8 cellular contexts compared by ENCODE assay signal in genomic region chr10:63629363-63630084, GRCh38.
A peak's percentile ranks its signal among the peaks of the same experiment; 100 is the strongest.
DNase-seq lines count a peak whose midpoint lies in the region; ATAC-seq and TF ChIP-seq lines count a peak whose summit lies in the region.

No MANE protein-coding gene starts in this region.

- no peaks in the 10 kb centered on the region for H3K27me3 ChIP-seq in CD4-positive, alpha-beta T cell (ENCODE audit: control insufficient read depth, insufficient read depth, low read length)

- no peaks in the 10 kb centered on the region for H3K9me3 ChIP-seq in CD4-positive, alpha-beta T cell (ENCODE audit: control insufficient read depth, low read length)

- peaks cover 23% of the 10 kb centered on the region for H3K4me1 Mint-ChIP-seq in CD4-positive, alpha-beta T cell (ENCODE audit: low read depth)
- peaks cover 12 to 16% of the 10 kb centered on the region in 2 donors for H3K4me1 Mint-ChIP-seq in effector memory CD8-positive, alpha-beta T cell (ENCODE audit: low read depth in 2 of 2)
- peaks cover 18% of the 10 kb centered on the region for H3K4me1 Mint-ChIP-seq in memory B cell

- no peaks in the 10 kb centered on the region for H3K36me3 Mint-ChIP-seq in CD4-positive, alpha-beta T cell (ENCODE audit: low read depth)
- no peaks in the 10 kb centered on the region for H3K36me3 Mint-ChIP-seq in effector memory CD8-positive, alpha-beta T cell (ENCODE audit: insufficient read depth)
- no peaks in the 10 kb centered on the region for H3K36me3 Mint-ChIP-seq in memory B cell

- no peaks in the 10 kb centered on the region for H3K9me3 Mint-ChIP-seq in CD4-positive, alpha-beta T cell
- H3K9me3 Mint-ChIP-seq in effector memory CD8-positive, alpha-beta T cell = no peaks in the 10 kb centered on the region
- H3K9me3 Mint-ChIP-seq in memory B cell = no peaks in the 10 kb centered on the region

- H3K27me3 Mint-ChIP-seq in CD4-positive, alpha-beta T cell = no peaks in the 10 kb centered on the region
- no peaks in the 10 kb centered on the region for H3K27me3 Mint-ChIP-seq in effector memory CD8-positive, alpha-beta T cell
- H3K27me3 Mint-ChIP-seq in memory B cell = no peaks in the 10 kb centered on the region

- peak; percentile 61 to 79 (median 74) for DNase-seq in CD4-positive, alpha-beta T cell
- DNase-seq in NCI-H748 treated with DMSO at 0.1 percent for 48 hours (lab: John Stamatoyannopoulos, UW) (peak; percentile 61), memory B cell (ENCODE audit: low spot score in 2 of 2) (peak; percentile 75 to 78)
- peak; percentile 43 to 59 for DNase-seq in activated CD8-positive, alpha-beta memory T cell treated with anti-CD3 and anti-CD28 coated beads for 4 hours (ENCODE audit: low read depth in 2 of 2)
- DNase-seq in effector memory CD8-positive, alpha-beta T cell = peak; percentile 68 to 72 (median 71)
- peak; percentile 60 for DNase-seq in stimulated activated CD8-positive, alpha-beta memory T cell treated with anti-CD3 and anti-CD28 coated beads, Interleukin-12 subunit alpha, Interleukin-12 subunit beta, amount 100 ng/mL, for 1 hour (ENCODE audit: low read depth)

- POLR2A ChIA-PET in CD4-positive, alpha-beta T cell (lab: Charles Lee) = interaction anchor here (0.6 to 4.3 kb wide), 21 partner anchors 8 to 496 kb away, joined by 3 to 52 read pairs (median 4); partner anchors contain the start of genes JMJD1C, NRBF2 and REEP3

- peak overlapping the region; percentile 77 for H3K27ac Mint-ChIP-seq in CD4-positive, alpha-beta T cell
- peak overlapping the region; percentile 77 to 84 for H3K27ac Mint-ChIP-seq in effector memory CD8-positive, alpha-beta T cell
- H3K27ac Mint-ChIP-seq in memory B cell = peak overlapping the region; percentile 93

- intact Hi-C loops in CD4-positive, alpha-beta T cell (cut with DNase I, micrococcal nuclease) = loop anchor here (1.0 to 10.0 kb wide), 11 partner anchors 88 to 815 kb away; partner anchors contain the start of genes REEP3 (in 2 of the 2), EGR2 (in 1 of the 2) and JMJD1C (in 1 of the 2)

- CTCF ChIA-PET in CD4-positive, alpha-beta T cell (lab: Charles Lee) = interaction anchor here (0.6 to 4.5 kb wide), 33 partner anchors 8 to 991 kb away, joined by 3 to 41 read pairs (median 4); no protein-coding TSS in a partner anchor

- peak; percentile 97 for TF ChIP-seq CTCF in CD4-positive, alpha-beta T cell (IDR thresholded peaks at IDR 0.05)

- H3K4me3 Mint-ChIP-seq in CD4-positive, alpha-beta T cell = peak overlapping the region; percentile 95
- H3K4me3 Mint-ChIP-seq in effector memory CD8-positive, alpha-beta T cell = peak overlapping the region; percentile 92 to 95
- H3K4me3 Mint-ChIP-seq in memory B cell = peak overlapping the region; percentile 91

- H3K27ac ChIP-seq in CD4-positive, alpha-beta T cell (ENCODE audit: low read depth, low read length) = peak overlapping the region; percentile 43

- peak; percentile 62 for ATAC-seq in CD4-positive, alpha-beta T cell (ENCODE audit: poor library complexity)
- ATAC-seq in GM19438 (IDR thresholded peaks at IDR 0.05; ENCODE audit: low read depth, unreplicated experiment) (peak; percentile 43), HG03571 (IDR thresholded peaks at IDR 0.05; ENCODE audit: unreplicated experiment) (peak; percentile 56), memory B cell (ENCODE audit: low read depth) (peak; percentile 70)
- ATAC-seq in effector memory CD8-positive, alpha-beta T cell (replicated peaks) = peak; percentile 73

Comparison
In these comparisons a context has a peak if more than half of its experiments do, and no peak if none do; other contexts are left out.
1. Peak in every context shown above with its lines: DNase-seq, ATAC-seq and H3K27ac ChIP-seq.